In the genomic region with DNA sequence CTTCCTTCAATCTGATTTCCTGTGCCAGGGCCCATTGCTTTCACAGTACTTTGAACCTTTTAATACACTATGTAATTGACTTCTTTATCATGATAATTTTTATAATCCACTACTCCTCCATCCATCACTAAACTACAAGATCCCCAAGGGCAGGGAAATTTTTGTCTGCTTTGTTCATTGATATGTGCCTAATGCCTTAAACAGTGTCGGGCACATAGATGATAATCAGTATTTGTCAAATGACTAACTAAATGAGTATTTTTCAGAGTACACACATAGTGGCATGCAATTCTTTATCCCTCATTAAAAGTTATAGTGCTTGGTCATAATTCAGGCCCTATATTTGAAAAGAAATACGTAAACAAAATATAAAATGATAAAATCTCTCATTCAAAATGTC, we compare ENCODE assay signal across 33 cellular contexts. TPM values are rescaled to one million over a fixed set of nuclear protein-coding genes. Genes with fewer than 3 reads are reported as not detected.
"Had no signal": no experiment of that assay in that cellular context is flagged by ENCODE, and none has a peak within 500 bp of the region (broad histone marks: within the 10 kb centered on the region; RNA-seq: fewer than 3 reads in every experiment).

No MANE protein-coding gene starts in this region.

- H3K27me3 ChIP-seq: brain microvascular endothelial cell, dorsolateral prefrontal cortex, pancreas, upper lobe of right lung had no signal

- H3K4me2 ChIP-seq: hepatocyte had no signal

- H2AFZ ChIP-seq: hepatocyte had no signal

- H3K9me3 Mint-ChIP-seq: activated CD4-positive, alpha-beta memory T cell treated with anti-CD3 and anti-CD28 coated beads, Interleukin-2, amount 10 ng/mL, durations not matched to agents 7 days and 5 days; activated CD4-positive, alpha-beta T cell treated with anti-CD3 and anti-CD28 coated beads, Interleukin-2, amount 10 ng/mL, durations not matched to agents 24 days and 14 days; activated T-cell treated with anti-CD3 and anti-CD28 coated beads, Interleukin-2, amount 50 U/mL, for 24 hours; activated T-helper 17 cell treated with anti-CD3 and anti-CD28 coated beads, Interleukin-2, amount 50 U/mL, for 72 hours; stimulated activated effector memory CD8-positive, alpha-beta T cell treated with anti-CD3 and anti-CD28 coated beads, Interleukin-12 subunit alpha, Interleukin-12 subunit beta, amount 100 ng/mL, for 72 hours; stimulated activated naive CD8-positive, alpha-beta T cell treated with anti-CD3 and anti-CD28 coated beads, Interleukin-15, amount 100 ng/mL, for 72 hours had no signal

- H3K4me3 Mint-ChIP-seq: activated CD4-positive, alpha-beta memory T cell treated with anti-CD3 and anti-CD28 coated beads, Interleukin-2, amount 10 ng/mL, durations not matched to agents 7 days and 5 days; activated CD4-positive, alpha-beta T cell treated with anti-CD3 and anti-CD28 coated beads, Interleukin-2, amount 10 ng/mL, durations not matched to agents 24 days and 14 days; activated T-cell treated with anti-CD3 and anti-CD28 coated beads, Interleukin-2, amount 50 U/mL, for 24 hours; activated T-helper 17 cell treated with anti-CD3 and anti-CD28 coated beads, Interleukin-2, amount 50 U/mL, for 72 hours; stimulated activated effector memory CD8-positive, alpha-beta T cell treated with anti-CD3 and anti-CD28 coated beads, Interleukin-12 subunit alpha, Interleukin-12 subunit beta, amount 100 ng/mL, for 72 hours; stimulated activated naive CD8-positive, alpha-beta T cell treated with anti-CD3 and anti-CD28 coated beads, Interleukin-15, amount 100 ng/mL, for 72 hours had no signal

- H3K36me3 Mint-ChIP-seq: stimulated activated effector memory CD8-positive, alpha-beta T cell treated with anti-CD3 and anti-CD28 coated beads, Interleukin-12 subunit alpha, Interleukin-12 subunit beta, amount 100 ng/mL, for 72 hours had no signal

- H3K27me3 Mint-ChIP-seq: activated T-cell treated with anti-CD3 and anti-CD28 coated beads, Interleukin-2, amount 50 U/mL, for 24 hours; activated T-helper 17 cell treated with anti-CD3 and anti-CD28 coated beads, Interleukin-2, amount 50 U/mL, for 72 hours had no signal

- H3K36me3 ChIP-seq: brain microvascular endothelial cell, gastrocnemius medialis, left ventricle myocardium inferior, pancreas, prostate gland, tibial artery, upper lobe of right lung had no signal

- H3K27ac Mint-ChIP-seq: activated CD4-positive, alpha-beta memory T cell treated with anti-CD3 and anti-CD28 coated beads, Interleukin-2, amount 10 ng/mL, durations not matched to agents 7 days and 5 days; activated CD4-positive, alpha-beta T cell treated with anti-CD3 and anti-CD28 coated beads, Interleukin-2, amount 10 ng/mL, durations not matched to agents 24 days and 14 days; activated T-helper 17 cell treated with anti-CD3 and anti-CD28 coated beads, Interleukin-2, amount 50 U/mL, for 72 hours; stimulated activated effector memory CD8-positive, alpha-beta T cell treated with anti-CD3 and anti-CD28 coated beads, Interleukin-12 subunit alpha, Interleukin-12 subunit beta, amount 100 ng/mL, for 72 hours had no signal

- H3K27ac ChIP-seq: brain microvascular endothelial cell, coronary artery, dorsolateral prefrontal cortex, gastrocnemius medialis, hepatocyte, left ventricle myocardium inferior, pancreas, prostate gland, skin epidermis, tibial artery, upper lobe of right lung, VCaP had no signal

- DNase-seq: activated CD4-positive, alpha-beta memory T cell treated with anti-CD3 and anti-CD28 coated beads, Interleukin-2, amount 10 ng/mL, durations not matched to agents 7 days and 5 days; activated CD8-positive, alpha-beta memory T cell treated with anti-CD3 and anti-CD28 coated beads, Interleukin-2, amount 50 U/mL, for 48 hours; activated naive CD4-positive, alpha-beta T cell treated with anti-CD3 and anti-CD28 coated beads, Interleukin-2, amount 50 U/mL, for 16 hours; activated T-cell treated with anti-CD3 and anti-CD28 coated beads, Interleukin-2, amount 50 U/mL, for 24 hours; glutamatergic neuron; islet precursor cell; left ventricle myocardium inferior; tibial artery; upper lobe of right lung had no signal

- H3K4me1 ChIP-seq: prostate gland had no signal

- H3K9me3 ChIP-seq: gastrocnemius medialis, left ventricle myocardium inferior, mucosa of descending colon, pancreas, prostate gland, tibial artery, upper lobe of right lung had no signal

- H3K4me3 ChIP-seq: coronary artery, dorsolateral prefrontal cortex, gastrocnemius medialis, hepatocyte, left ventricle myocardium inferior, lung, mucosa of descending colon, pancreas, prostate gland, skin epidermis, tibial artery, upper lobe of right lung had no signal

- H3K79me2 ChIP-seq: hepatocyte had no signal

- ATAC-seq: activated CD4-positive, CD25-positive, alpha-beta regulatory T cell treated with anti-CD3 and anti-CD28 coated beads, Interleukin-2, amount 50 U/mL, for 24 hours; activated T-helper 17 cell treated with anti-CD3 and anti-CD28 coated beads, Interleukin-2, amount 50 U/mL, for 72 hours; gastrocnemius medialis; sciatic nerve; stimulated activated effector memory CD8-positive, alpha-beta T cell treated with anti-CD3 and anti-CD28 coated beads, Interleukin-12 subunit alpha, Interleukin-12 subunit beta, amount 100 ng/mL, for 72 hours; stimulated activated naive CD8-positive, alpha-beta T cell treated with anti-CD3 and anti-CD28 coated beads, Interleukin-15, amount 100 ng/mL, for 72 hours had no signal

RNA-seq across cellular contexts. Expression of a gene that starts 39.4 kb away (rescaled TPM):
- total RNA-seq: activated CD4-positive, alpha-beta memory T cell treated with anti-CD3 and anti-CD28 coated beads, Interleukin-2, amount 10 ng/mL, durations not matched to agents 7 days and 5 days; activated CD4-positive, alpha-beta T cell treated with anti-CD3 and anti-CD28 coated beads, Interleukin-2, amount 10 ng/mL, durations not matched to agents 24 days and 14 days; astrocyte; cardiac septum; cerebellum; dorsolateral prefrontal cortex; epithelial cell of proximal tubule; hepatocyte; left ventricle myocardium inferior; lung; mesenteric fat pad; mucosa of descending colon; myocyte; pancreas; sciatic nerve; upper lobe of right lung had no signal
- polyA plus RNA-seq: hepatocyte, lung, neural cell, pancreas had no signal
